ENCODE assay signal across 9 cellular contexts in the genomic region with DNA sequence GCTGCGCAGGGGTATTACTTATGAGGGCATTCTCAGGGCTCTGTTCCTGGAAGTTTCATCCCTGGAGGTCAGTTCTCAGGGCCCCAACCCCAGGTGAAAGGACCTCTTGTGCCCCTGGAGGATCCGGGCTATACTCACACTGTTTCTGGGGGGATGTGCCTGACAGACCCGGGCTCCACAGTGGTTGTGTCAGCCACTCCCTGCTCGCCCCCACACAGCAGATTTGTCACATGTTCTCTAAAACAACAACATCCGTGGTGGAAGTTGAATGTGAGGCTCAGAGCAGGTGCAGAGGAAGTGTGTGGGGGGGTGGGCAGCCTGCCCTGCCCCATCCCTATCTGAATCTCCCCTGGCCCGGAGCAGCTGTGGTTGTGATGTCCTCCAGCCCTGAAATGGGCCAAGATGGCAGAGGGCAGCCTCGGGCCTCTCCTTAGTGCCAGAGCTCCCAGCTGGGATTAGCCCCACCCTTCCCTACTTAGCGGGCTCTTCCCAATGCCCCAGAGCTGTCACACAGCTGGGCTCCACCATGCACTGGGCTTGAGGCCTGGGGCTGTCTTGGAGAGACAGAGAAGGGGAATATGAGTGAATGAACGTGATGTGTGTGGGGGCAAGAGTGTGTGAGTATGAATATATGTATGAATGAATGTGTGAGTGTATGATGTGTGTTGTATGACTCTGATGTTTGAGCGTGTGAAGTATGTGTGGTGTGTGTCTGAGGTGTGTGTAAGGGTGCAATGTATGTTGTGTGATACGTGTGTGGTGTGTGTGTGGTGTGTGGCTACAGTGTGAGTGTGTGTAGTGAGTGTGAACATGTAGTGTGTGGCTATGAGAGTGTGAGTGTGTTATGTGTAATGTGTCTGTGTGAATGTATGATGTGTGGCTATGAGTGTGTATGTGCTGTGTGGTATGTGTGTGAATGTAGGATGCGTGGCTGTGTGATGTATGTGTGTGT. TPM values are rescaled to one million over a fixed set of nuclear protein-coding genes. Genes with fewer than 3 reads are reported as not detected.
DNase-seq lines count a peak whose midpoint lies in the region; ATAC-seq, FAIRE-seq and TF ChIP-seq lines count a peak whose summit lies in the region.
"Had no signal": no experiment of that assay in that cellular context is flagged by ENCODE, and none has a peak within 500 bp of the region (broad histone marks: within the 10 kb centered on the region; RNA-seq: fewer than 3 reads in every experiment).

No MANE protein-coding gene starts in this region.

- H2AFZ ChIP-seq in HepG2 (ENCODE audit: low read length), result no peak overlapping the region
- H2AFZ ChIP-seq in hepatocyte, result no peak overlapping the region

- peak; percentile 57 for ATAC-seq in GM19351 (IDR thresholded peaks at IDR 0.05; ENCODE audit: unreplicated experiment)
- peak; percentile 43 for ATAC-seq in HG03159 (IDR thresholded peaks at IDR 0.05; ENCODE audit: unreplicated experiment)
- ATAC-seq in HepG2, result no peak
- no peak for ATAC-seq in SK-N-SH treated with all-trans-retinoic acid at 6 μM for 48 hours

- 49% methylated on average over 12 of the region's 12 CpGs for WGBS in HepG2 (ENCODE audit: low lambda C conversion rate)
- WGBS in hepatocyte (ENCODE audit: low lambda C conversion rate, missing lambda C conversion rate), result 85% methylated on average over 12 of the region's 12 CpGs

- no peak overlapping the region for H3K4me3 Mint-ChIP-seq in Caco-2 (ENCODE audit: unreplicated experiment)

- BruUV-seq in HepG2 (replicated peaks; lab: Mats Ljungman, UMichigan) (no TSS peak), Caco-2 (replicated peaks; lab: Mats Ljungman, UMichigan) (no TSS peak)

- no peak overlapping the region for H3K27ac ChIP-seq in HepG2 (ENCODE audit: extremely low read length, insufficient read depth, low read length)
- H3K27ac ChIP-seq in hepatocyte, result no peak overlapping the region
- H3K27ac ChIP-seq: VCaP had no signal

- no peak for FAIRE-seq in HepG2 (lab: Jason Lieb, UNC)
- FAIRE-seq in frontal cortex (lab: Jason Lieb, UNC), result no peak

- no peaks in the 10 kb centered on the region for H3K4me1 Mint-ChIP-seq in Caco-2 (ENCODE audit: low read depth, unreplicated experiment)

- TF ChIP-seq EP300 in HepG2 (IDR thresholded peaks at IDR 0.05; ENCODE audit: low read depth in 2 of 2, low read length in 2 of 2) (no peak), HepG2 (CRISPR knock-in tag; IDR thresholded peaks at IDR 0.05; ENCODE audit: borderline replicate concordance) (no peak)

- POLR2A ChIA-PET in HepG2 (lab: Yijun Ruan, JAX), result no interaction called here
- POLR2A ChIA-PET in Caco-2 (lab: Charles Lee), result no interaction called here

- no peak overlapping the region for H3K27ac Mint-ChIP-seq in Caco-2 (ENCODE audit: unreplicated experiment)

- no peak for TF ChIP-seq RAD21 in HepG2 (CRISPR knock-in tag; IDR thresholded peaks at IDR 0.05)

- H3K4me3 ChIP-seq in HepG2 (replicated peaks in 1 of 3; ENCODE audit: insufficient read depth in 1 of 3, low read depth in 2 of 3, low read length in 3 of 3) (no peak overlapping the region), Caco-2 (ENCODE audit: low read depth, low read length) (no peak overlapping the region), hepatocyte (no peak overlapping the region)

- TF ChIP-seq CTCF in HepG2 (CRISPR knock-in tag; IDR thresholded peaks at IDR 0.05) (no peak), Caco-2 (IDR thresholded peaks at IDR 0.05; ENCODE audit: insufficient read depth in 1 of 2, low read depth in 1 of 2, low read length in 1 of 2, severe bottlenecking in 1 of 2, unreplicated experiment in 1 of 2) (no peak), hepatocyte (IDR thresholded peaks at IDR 0.05; ENCODE audit: poor library complexity) (no peak)

- H3K36me3 ChIP-seq in HepG2 (replicated peaks in 1 of 2; ENCODE audit: control insufficient read depth in 1 of 2, insufficient read depth in 2 of 2, low read length in 2 of 2), result no peaks in the 10 kb centered on the region
- no peaks in the 10 kb centered on the region for H3K36me3 ChIP-seq in Caco-2 (ENCODE audit: control insufficient read depth, insufficient read depth, low read length)
- no peaks in the 10 kb centered on the region for H3K36me3 ChIP-seq in hepatocyte (replicated peaks; ENCODE audit: insufficient read depth, low read depth)

- H3K4me2 ChIP-seq in HepG2 (ENCODE audit: low read depth, low read length) (no peak overlapping the region), hepatocyte (no peak overlapping the region)

- CTCF ChIA-PET in HepG2 (lab: Yijun Ruan, JAX; ENCODE audit: low intra/inter-chr PET ratio, low total read pairs) (no interaction called here), Caco-2 (lab: Charles Lee) (no interaction called here)

- H3K9me2 ChIP-seq in hepatocyte (replicated peaks; ENCODE audit: insufficient read depth), result no peaks in the 10 kb centered on the region

- in situ Hi-C loops in HepG2 (cut with HindIII; ENCODE audit: extremely low pct_ligation_motif_present, low pct_unique_long_range_greater_than_20kb), result loop anchor here (25.0 kb wide), 1 partner anchor 286 kb away; a partner anchor contains a TSS

- peak; percentile 64 for DNase-seq in activated CD4-positive, alpha-beta T cell treated with anti-CD3 and anti-CD28 coated beads, Interleukin-2, amount 50 U/mL, for 1 hour
- no peak for DNase-seq in HepG2 (ENCODE audit: low spot score)
- DNase-seq in frontal cortex (ENCODE audit: low spot score in 2 of 2), result no peak
- no peak for DNase-seq in Caco-2
- no peak for DNase-seq in hepatocyte (ENCODE audit: low spot score)

- H3K27me3 Mint-ChIP-seq in Caco-2 (ENCODE audit: insufficient read depth, unreplicated experiment), result no peaks in the 10 kb centered on the region

- H3K36me3 Mint-ChIP-seq in Caco-2 (ENCODE audit: insufficient read depth, unreplicated experiment), result no peaks in the 10 kb centered on the region

- no peaks in the 10 kb centered on the region for H3K27me3 ChIP-seq in HepG2 (ENCODE audit: control insufficient read depth in 1 of 2, insufficient read depth in 2 of 2, low read length in 2 of 2)
- H3K27me3 ChIP-seq in Caco-2 (replicated peaks; ENCODE audit: control insufficient read depth, insufficient read depth, low read length), result no peaks in the 10 kb centered on the region
- H3K27me3 ChIP-seq in hepatocyte, result no peaks in the 10 kb centered on the region

- H3K9ac ChIP-seq in HepG2 (ENCODE audit: insufficient read depth, low read depth, low read length), result no peak overlapping the region

- H3K79me2 ChIP-seq in HepG2 (ENCODE audit: insufficient read depth, low read length), result no peaks in the 10 kb centered on the region
- no peaks in the 10 kb centered on the region for H3K79me2 ChIP-seq in hepatocyte

- intact Hi-C loops in HepG2 (cut with micrococcal nuclease; ENCODE audit: unreplicated experiment), result no loop called here
- intact Hi-C loops in Caco-2 (cut with micrococcal nuclease; ENCODE audit: unreplicated experiment), result no loop called here

- H3K9me3 ChIP-seq in HepG2 (ENCODE audit: low read length) (no peaks in the 10 kb centered on the region), Caco-2 (no peaks in the 10 kb centered on the region), hepatocyte (ENCODE audit: low read depth) (no peaks in the 10 kb centered on the region)

- no peak for TF ChIP-seq POLR2A in HepG2 (IDR thresholded peaks at IDR 0.05; ENCODE audit: insufficient read depth in 1 of 2, low read depth in 2 of 2, low read length in 2 of 2)

- H4K20me1 ChIP-seq in HepG2 (ENCODE audit: insufficient read depth, low read length) (no peaks in the 10 kb centered on the region), hepatocyte (ENCODE audit: insufficient read depth, poor library complexity, severe bottlenecking) (no peaks in the 10 kb centered on the region)

- H3K4me1 ChIP-seq in HepG2 (ENCODE audit: insufficient read depth, low read length) (peaks cover 35% of the 10 kb centered on the region), Caco-2 (peaks cover 11% of the 10 kb centered on the region), hepatocyte (ENCODE audit: insufficient read depth) (no peaks in the 10 kb centered on the region)

- no peaks in the 10 kb centered on the region for H3K9me3 Mint-ChIP-seq in Caco-2 (ENCODE audit: unreplicated experiment)

RNA-seq across cellular contexts. Expression of a gene that starts 1.5 kb away (rescaled TPM):
- total RNA-seq in HepG2 (2016; rRNA removed; fragmentation: Illumina TruSeq; extraction: Trizol) (not detected in 2 replicates), frontal cortex (under 0.01 TPM), Caco-2 (2022) (not detected in 2 replicates), hepatocyte (0.97 and 2.6 TPM in 2 replicates)
- total RNA-seq in HepG2 (2016; cell fraction: cytosol; rRNA removed; fragmentation: Illumina TruSeq; extraction: Trizol; ENCODE audit: low read depth), result not detected in 2 replicates
- not detected in 2 replicates for total RNA-seq in HepG2 (2016; cell fraction: insoluble cytoplasmic fraction; rRNA removed; fragmentation: Illumina TruSeq; extraction: Trizol)
- not detected in 2 replicates for total RNA-seq in HepG2 (2016; cell fraction: membrane; rRNA removed; fragmentation: Illumina TruSeq; extraction: Trizol)
- not detected in 2 replicates for total RNA-seq in HepG2 (2016; cell fraction: nucleus; rRNA removed; fragmentation: Illumina TruSeq; extraction: Trizol)
- polyA plus RNA-seq in HepG2 (2011; rRNA removed) (0.47 TPM in 1 of 2 replicates, not detected in the other), hepatocyte (0.71 and 0.88 TPM in 2 replicates)
- 0.10 TPM in 1 of 2 replicates, not detected in the other for polyA plus RNA-seq in HepG2 (2011; cell fraction: cytosol; rRNA removed)
- 0.10 TPM in 1 of 2 replicates, not detected in the other for polyA plus RNA-seq in HepG2 (2011; cell fraction: nucleus; rRNA removed)
- polyA plus RNA-seq in HepG2 (2012), result not detected in 2 replicates
- polyA plus RNA-seq in HepG2 (2016; cell fraction: cytosol; fragmentation: Illumina TruSeq; extraction: Trizol; ENCODE audit: low read depth), result not detected in 2 replicates
- polyA plus RNA-seq in HepG2 (2016; cell fraction: insoluble cytoplasmic fraction; fragmentation: Illumina TruSeq; extraction: Trizol; ENCODE audit: low read depth), result not detected in 2 replicates
- not detected in 2 replicates for polyA plus RNA-seq in HepG2 (2016; cell fraction: membrane; fragmentation: Illumina TruSeq; extraction: Trizol; ENCODE audit: low read depth)
- not detected in 2 replicates for polyA plus RNA-seq in HepG2 (2016; cell fraction: nucleus; fragmentation: Illumina TruSeq; extraction: Trizol; ENCODE audit: insufficient read depth, low read depth)
- 3.1 TPM in 1 of 2 replicates, not detected in the other for polyA minus RNA-seq in HepG2 (2011; rRNA and poly(A)+ RNA removed; ENCODE audit: low replicate concordance)
- polyA minus RNA-seq in HepG2 (2011; cell fraction: cytosol; rRNA and poly(A)+ RNA removed), result not detected in 2 replicates
- polyA minus RNA-seq in HepG2 (2011; cell fraction: nucleus; rRNA and poly(A)+ RNA removed), result not detected in 2 replicates

RNA-seq across cellular contexts. Expression of a gene that starts 23.0 kb away (rescaled TPM):
- total RNA-seq in HepG2 (2016; rRNA removed; fragmentation: Illumina TruSeq; extraction: Trizol), result not detected in 2 replicates
- not detected in 2 replicates for total RNA-seq in HepG2 (2016; cell fraction: cytosol; rRNA removed; fragmentation: Illumina TruSeq; extraction: Trizol; ENCODE audit: low read depth)
- not detected in 2 replicates for total RNA-seq in HepG2 (2016; cell fraction: insoluble cytoplasmic fraction; rRNA removed; fragmentation: Illumina TruSeq; extraction: Trizol)
- total RNA-seq in HepG2 (2016; cell fraction: membrane; rRNA removed; fragmentation: Illumina TruSeq; extraction: Trizol), result not detected in 2 replicates
- not detected in 2 replicates for total RNA-seq in HepG2 (2016; cell fraction: nucleus; rRNA removed; fragmentation: Illumina TruSeq; extraction: Trizol)
- polyA plus RNA-seq in HepG2 (2011; rRNA removed), result 0.04 TPM in 1 of 2 replicates, not detected in the other
- polyA plus RNA-seq in HepG2 (2011; cell fraction: cytosol; rRNA removed), result not detected in 2 replicates
- not detected in 2 replicates for polyA plus RNA-seq in HepG2 (2011; cell fraction: nucleus; rRNA removed)
- not detected in 2 replicates for polyA plus RNA-seq in HepG2 (2012)
- not detected in 2 replicates for polyA plus RNA-seq in HepG2 (2016; cell fraction: cytosol; fragmentation: Illumina TruSeq; extraction: Trizol; ENCODE audit: low read depth)
- polyA plus RNA-seq in HepG2 (2016; cell fraction: insoluble cytoplasmic fraction; fragmentation: Illumina TruSeq; extraction: Trizol; ENCODE audit: low read depth), result not detected in 2 replicates
- not detected in 2 replicates for polyA plus RNA-seq in HepG2 (2016; cell fraction: membrane; fragmentation: Illumina TruSeq; extraction: Trizol; ENCODE audit: low read depth)
- polyA plus RNA-seq in HepG2 (2016; cell fraction: nucleus; fragmentation: Illumina TruSeq; extraction: Trizol; ENCODE audit: insufficient read depth, low read depth), result not detected in 2 replicates
- not detected in 2 replicates for polyA minus RNA-seq in HepG2 (2011; rRNA and poly(A)+ RNA removed; ENCODE audit: low replicate concordance)
- polyA minus RNA-seq in HepG2 (2011; cell fraction: cytosol; rRNA and poly(A)+ RNA removed), result not detected in 2 replicates
- not detected in 2 replicates for polyA minus RNA-seq in HepG2 (2011; cell fraction: nucleus; rRNA and poly(A)+ RNA removed)
- total RNA-seq in frontal cortex, result not detected
- total RNA-seq in Caco-2 (2022), result not detected in 2 replicates
- total RNA-seq in hepatocyte, result 22.9 and 23.3 TPM in 2 replicates
- polyA plus RNA-seq in hepatocyte, result 8.1 and 11.0 TPM in 2 replicates

RNA-seq across cellular contexts. Expression of a gene that starts 26.0 kb away (rescaled TPM):
- total RNA-seq in HepG2 (2016; rRNA removed; fragmentation: Illumina TruSeq; extraction: Trizol) (not detected in 2 replicates), frontal cortex (under 0.01 TPM), Caco-2 (2022) (not detected in 2 replicates), hepatocyte (0.12 TPM in 1 of 2 replicates, not detected in the other)
- not detected in 2 replicates for total RNA-seq in HepG2 (2016; cell fraction: cytosol; rRNA removed; fragmentation: Illumina TruSeq; extraction: Trizol; ENCODE audit: low read depth)
- total RNA-seq in HepG2 (2016; cell fraction: insoluble cytoplasmic fraction; rRNA removed; fragmentation: Illumina TruSeq; extraction: Trizol), result not detected in 2 replicates
- total RNA-seq in HepG2 (2016; cell fraction: membrane; rRNA removed; fragmentation: Illumina TruSeq; extraction: Trizol), result not detected in 2 replicates
- total RNA-seq in HepG2 (2016; cell fraction: nucleus; rRNA removed; fragmentation: Illumina TruSeq; extraction: Trizol), result not detected in 2 replicates
- polyA plus RNA-seq in HepG2 (2011; rRNA removed) (not detected in 2 replicates), hepatocyte (1.3 TPM in 1 of 2 replicates, not detected in the other)
- polyA plus RNA-seq in HepG2 (2011; cell fraction: cytosol; rRNA removed), result not detected in 2 replicates
- not detected in 2 replicates for polyA plus RNA-seq in HepG2 (2011; cell fraction: nucleus; rRNA removed)
- polyA plus RNA-seq in HepG2 (2012), result not detected in 2 replicates
- not detected in 2 replicates for polyA plus RNA-seq in HepG2 (2016; cell fraction: cytosol; fragmentation: Illumina TruSeq; extraction: Trizol; ENCODE audit: low read depth)
- polyA plus RNA-seq in HepG2 (2016; cell fraction: insoluble cytoplasmic fraction; fragmentation: Illumina TruSeq; extraction: Trizol; ENCODE audit: low read depth), result not detected in 2 replicates
- not detected in 2 replicates for polyA plus RNA-seq in HepG2 (2016; cell fraction: membrane; fragmentation: Illumina TruSeq; extraction: Trizol; ENCODE audit: low read depth)
- not detected in 2 replicates for polyA plus RNA-seq in HepG2 (2016; cell fraction: nucleus; fragmentation: Illumina TruSeq; extraction: Trizol; ENCODE audit: insufficient read depth, low read depth)
- polyA minus RNA-seq in HepG2 (2011; rRNA and poly(A)+ RNA removed; ENCODE audit: low replicate concordance), result 0.12 TPM in 1 of 2 replicates, not detected in the other
- not detected in 2 replicates for polyA minus RNA-seq in HepG2 (2011; cell fraction: cytosol; rRNA and poly(A)+ RNA removed)
- polyA minus RNA-seq in HepG2 (2011; cell fraction: nucleus; rRNA and poly(A)+ RNA removed), result not detected in 2 replicates

RNA-seq across cellular contexts. Expression of a gene that starts 47.0 kb away (rescaled TPM):
- not detected in 2 replicates for total RNA-seq in HepG2 (2016; rRNA removed; fragmentation: Illumina TruSeq; extraction: Trizol)
- not detected in 2 replicates for total RNA-seq in HepG2 (2016; cell fraction: cytosol; rRNA removed; fragmentation: Illumina TruSeq; extraction: Trizol; ENCODE audit: low read depth)
- not detected in 2 replicates for total RNA-seq in HepG2 (2016; cell fraction: insoluble cytoplasmic fraction; rRNA removed; fragmentation: Illumina TruSeq; extraction: Trizol)
- not detected in 2 replicates for total RNA-seq in HepG2 (2016; cell fraction: membrane; rRNA removed; fragmentation: Illumina TruSeq; extraction: Trizol)
- total RNA-seq in HepG2 (2016; cell fraction: nucleus; rRNA removed; fragmentation: Illumina TruSeq; extraction: Trizol), result not detected in 2 replicates
- not detected in 2 replicates for polyA plus RNA-seq in HepG2 (2011; rRNA removed)
- not detected in 2 replicates for polyA plus RNA-seq in HepG2 (2011; cell fraction: cytosol; rRNA removed)
- polyA plus RNA-seq in HepG2 (2011; cell fraction: nucleus; rRNA removed), result not detected in 2 replicates
- polyA plus RNA-seq in HepG2 (2012), result not detected in 2 replicates
- polyA plus RNA-seq in HepG2 (2016; cell fraction: cytosol; fragmentation: Illumina TruSeq; extraction: Trizol; ENCODE audit: low read depth), result not detected in 2 replicates
- not detected in 2 replicates for polyA plus RNA-seq in HepG2 (2016; cell fraction: insoluble cytoplasmic fraction; fragmentation: Illumina TruSeq; extraction: Trizol; ENCODE audit: low read depth)
- not detected in 2 replicates for polyA plus RNA-seq in HepG2 (2016; cell fraction: membrane; fragmentation: Illumina TruSeq; extraction: Trizol; ENCODE audit: low read depth)
- not detected in 2 replicates for polyA plus RNA-seq in HepG2 (2016; cell fraction: nucleus; fragmentation: Illumina TruSeq; extraction: Trizol; ENCODE audit: insufficient read depth, low read depth)
- not detected in 2 replicates for polyA minus RNA-seq in HepG2 (2011; rRNA and poly(A)+ RNA removed; ENCODE audit: low replicate concordance)
- not detected in 2 replicates for polyA minus RNA-seq in HepG2 (2011; cell fraction: cytosol; rRNA and poly(A)+ RNA removed)
- not detected in 2 replicates for polyA minus RNA-seq in HepG2 (2011; cell fraction: nucleus; rRNA and poly(A)+ RNA removed)
- total RNA-seq in frontal cortex, result not detected
- total RNA-seq in Caco-2 (2022), result 0.18 TPM in 1 of 2 replicates, not detected in the other
- 0.52 and 0.70 TPM in 2 replicates for total RNA-seq in hepatocyte
- polyA plus RNA-seq in hepatocyte, result 0.52 TPM in 1 of 2 replicates, not detected in the other

RNA-seq across cellular contexts. Expression of a gene that starts 57.9 kb away (rescaled TPM):
- not detected in 2 replicates for total RNA-seq in HepG2 (2016; rRNA removed; fragmentation: Illumina TruSeq; extraction: Trizol)
- total RNA-seq in HepG2 (2016; cell fraction: cytosol; rRNA removed; fragmentation: Illumina TruSeq; extraction: Trizol; ENCODE audit: low read depth), result not detected in 2 replicates
- total RNA-seq in HepG2 (2016; cell fraction: insoluble cytoplasmic fraction; rRNA removed; fragmentation: Illumina TruSeq; extraction: Trizol), result not detected in 2 replicates
- not detected in 2 replicates for total RNA-seq in HepG2 (2016; cell fraction: membrane; rRNA removed; fragmentation: Illumina TruSeq; extraction: Trizol)
- total RNA-seq in HepG2 (2016; cell fraction: nucleus; rRNA removed; fragmentation: Illumina TruSeq; extraction: Trizol), result not detected in 2 replicates
- 0.05 TPM in 1 of 2 replicates, not detected in the other for polyA plus RNA-seq in HepG2 (2011; rRNA removed)
- not detected in 2 replicates for polyA plus RNA-seq in HepG2 (2011; cell fraction: cytosol; rRNA removed)
- not detected in 2 replicates for polyA plus RNA-seq in HepG2 (2011; cell fraction: nucleus; rRNA removed)
- not detected in 2 replicates for polyA plus RNA-seq in HepG2 (2012)
- not detected in 2 replicates for polyA plus RNA-seq in HepG2 (2016; cell fraction: cytosol; fragmentation: Illumina TruSeq; extraction: Trizol; ENCODE audit: low read depth)
- not detected in 2 replicates for polyA plus RNA-seq in HepG2 (2016; cell fraction: insoluble cytoplasmic fraction; fragmentation: Illumina TruSeq; extraction: Trizol; ENCODE audit: low read depth)
- polyA plus RNA-seq in HepG2 (2016; cell fraction: membrane; fragmentation: Illumina TruSeq; extraction: Trizol; ENCODE audit: low read depth), result not detected in 2 replicates
- polyA plus RNA-seq in HepG2 (2016; cell fraction: nucleus; fragmentation: Illumina TruSeq; extraction: Trizol; ENCODE audit: insufficient read depth, low read depth), result not detected in 2 replicates
- not detected in 2 replicates for polyA minus RNA-seq in HepG2 (2011; rRNA and poly(A)+ RNA removed; ENCODE audit: low replicate concordance)
- not detected in 2 replicates for polyA minus RNA-seq in HepG2 (2011; cell fraction: cytosol; rRNA and poly(A)+ RNA removed)
- not detected in 2 replicates for polyA minus RNA-seq in HepG2 (2011; cell fraction: nucleus; rRNA and poly(A)+ RNA removed)
- not detected for total RNA-seq in frontal cortex
- total RNA-seq in Caco-2 (2022), result not detected in 2 replicates
- total RNA-seq in hepatocyte, result not detected in 2 replicates
- polyA plus RNA-seq in hepatocyte, result not detected in 2 replicates

Comparison
In these comparisons a context has a peak if more than half of its experiments do, and no peak if none do; other contexts are left out.
1. ATAC-seq: peak in GM19351 (single experiment) and HG03159 (single experiment); none in HepG2 (single experiment) and SK-N-SH treated with all-trans-retinoic acid at 6 μM for 48 hours (single experiment).
2. RNA of a gene that starts 23.0 kb away (total RNA-seq): 22.9 to 23.3 TPM in hepatocyte; not detected in Caco-2, not detected in HepG2 and not detected in frontal cortex (single experiment); every median in the first group is over 10 times any median in the second.